In the genomic region with DNA sequence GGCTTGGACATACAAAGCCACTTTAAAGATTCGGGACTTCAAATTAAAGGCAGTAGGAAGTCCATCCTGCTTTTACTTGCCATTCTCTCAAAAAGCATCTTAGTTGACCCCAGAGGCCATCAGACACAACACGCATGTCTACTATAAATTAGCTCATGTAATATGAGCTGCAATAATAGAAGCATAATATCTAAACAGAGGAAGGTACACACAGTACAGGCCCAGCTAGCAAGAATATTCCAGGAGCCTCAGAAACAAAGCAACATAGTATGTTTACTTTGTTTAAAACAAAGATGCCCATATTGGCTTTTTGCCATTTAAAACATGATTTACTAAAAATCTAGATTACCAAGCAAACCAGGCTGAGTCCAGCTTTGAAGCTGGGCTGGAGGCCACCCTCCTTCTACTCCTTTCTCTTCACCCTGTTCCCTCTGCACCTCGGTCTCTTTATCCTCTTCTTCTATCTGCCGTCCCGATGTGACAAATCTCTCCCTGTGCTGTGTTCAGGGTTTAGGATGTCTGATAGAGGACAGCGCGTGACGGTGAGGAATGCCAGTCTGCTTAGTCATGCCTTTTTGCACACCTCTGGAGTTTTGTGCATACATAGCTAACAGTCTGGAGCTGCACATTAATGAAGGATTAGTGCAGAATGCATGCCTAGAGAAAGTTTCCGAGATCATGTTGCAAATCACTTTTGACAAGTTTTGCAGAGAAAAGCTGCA, we compare ENCODE assay signal across 1 cellular context.
TF ChIP-seq lines count a peak whose summit lies in the region.

No MANE protein-coding gene starts in this region.

TF ChIP-seq in endothelial cell of umbilical vein, 7 proteins besides CTCF, POLR2A, EP300 and RAD21:
- no peak for TF ChIP-seq JUN (IDR thresholded peaks at IDR 0.05; ENCODE audit: borderline replicate concordance, insufficient read depth, insufficient read length, low read depth)
